In the genomic region with DNA sequence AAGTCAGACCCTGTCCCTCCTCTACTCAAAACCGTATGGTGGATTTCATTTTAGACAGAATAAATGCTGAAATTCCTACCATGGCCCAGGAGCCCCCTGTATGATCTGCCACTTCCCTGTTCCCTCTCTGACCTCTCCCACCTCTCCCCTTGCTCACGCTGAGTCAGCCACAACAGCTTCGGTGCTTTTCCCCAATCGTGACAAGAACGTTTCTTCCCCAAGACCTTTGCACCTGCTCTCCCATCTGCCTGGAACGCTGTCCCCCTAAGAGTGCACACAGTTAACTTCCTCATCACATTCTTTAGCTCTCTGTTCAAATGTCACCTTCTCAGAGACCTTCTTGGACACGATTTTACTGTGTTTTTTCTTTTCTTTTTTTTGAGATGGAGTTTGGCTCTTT, we compare ENCODE assay signal across 1 cellular context.
TF ChIP-seq lines count a peak whose summit lies in the region.

No MANE protein-coding gene starts in this region.

TF ChIP-seq in GM12878, 131 proteins besides CTCF, POLR2A, EP300 and RAD21:
- TF ChIP-seq BHLHE40 (IDR thresholded peaks at IDR 0.05; ENCODE audit: borderline replicate concordance in 1 of 2, low read depth in 2 of 2, low read length in 1 of 2) (peak in 1 of 2 experiments; percentile 40; a peak in 1 of 4 replicates), NR2F1 (conservative IDR thresholded peaks at IDR 0.05) (0 out of 2 replicates have a peak, but pooled peaks have one; percentile 15), IKZF1 (conservative IDR thresholded peaks at IDR 0.05) (peak; percentile 34; the same call in 1 of the 2 replicates), ATF7 (IDR thresholded peaks at IDR 0.05; ENCODE audit: low read depth) (no peak)
- TF ChIP-seq, protein P1, sequence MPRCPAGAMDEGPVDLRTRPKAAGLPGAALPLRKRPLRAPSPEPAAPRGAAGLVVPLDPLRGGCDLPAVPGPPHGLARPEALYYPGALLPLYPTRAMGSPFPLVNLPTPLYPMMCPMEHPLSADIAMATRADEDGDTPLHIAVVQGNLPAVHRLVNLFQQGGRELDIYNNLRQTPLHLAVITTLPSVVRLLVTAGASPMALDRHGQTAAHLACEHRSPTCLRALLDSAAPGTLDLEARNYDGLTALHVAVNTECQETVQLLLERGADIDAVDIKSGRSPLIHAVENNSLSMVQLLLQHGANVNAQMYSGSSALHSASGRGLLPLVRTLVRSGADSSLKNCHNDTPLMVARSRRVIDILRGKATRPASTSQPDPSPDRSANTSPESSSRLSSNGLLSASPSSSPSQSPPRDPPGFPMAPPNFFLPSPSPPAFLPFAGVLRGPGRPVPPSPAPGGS (IDR thresholded peaks at IDR 0.05; ENCODE audit: borderline replicate concordance, insufficient read depth, low read depth, low read length, poor library complexity, severe bottlenecking) = peak; percentile 38
- TF ChIP-seq, protein P2, sequence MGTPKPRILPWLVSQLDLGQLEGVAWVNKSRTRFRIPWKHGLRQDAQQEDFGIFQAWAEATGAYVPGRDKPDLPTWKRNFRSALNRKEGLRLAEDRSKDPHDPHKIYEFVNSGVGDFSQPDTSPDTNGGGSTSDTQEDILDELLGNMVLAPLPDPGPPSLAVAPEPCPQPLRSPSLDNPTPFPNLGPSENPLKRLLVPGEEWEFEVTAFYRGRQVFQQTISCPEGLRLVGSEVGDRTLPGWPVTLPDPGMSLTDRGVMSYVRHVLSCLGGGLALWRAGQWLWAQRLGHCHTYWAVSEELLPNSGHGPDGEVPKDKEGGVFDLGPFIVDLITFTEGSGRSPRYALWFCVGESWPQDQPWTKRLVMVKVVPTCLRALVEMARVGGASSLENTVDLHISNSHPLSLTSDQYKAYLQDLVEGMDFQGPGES (IDR thresholded peaks at IDR 0.05) = no peak
TF ChIP-seq in GM12878: peak in this region for 4.
